1 cellular context compared by ENCODE assay signal in genomic region chr9:113379094-113379828, GRCh38.
TF ChIP-seq lines count a peak whose summit lies in the region.

No MANE protein-coding gene starts in this region.

TF ChIP-seq in liver, 16 proteins besides CTCF, POLR2A, EP300 and RAD21:
- TF ChIP-seq HNF4A (conservative IDR thresholded peaks at IDR 0.05) = peak; percentile 21 to 22
- TF ChIP-seq SP1 (IDR thresholded peaks at IDR 0.05) = peak; percentile 33
